Comparison of ENCODE assay signal across 18 cellular contexts in genomic region chr19:30077851-30078355, GRCh38.
"Had no signal": no experiment of that assay in that cellular context is flagged by ENCODE, and none has a peak within 500 bp of the region (broad histone marks: within the 10 kb centered on the region; RNA-seq: fewer than 3 reads in every experiment).

No MANE protein-coding gene starts in this region.

- H3K27ac ChIP-seq: dorsolateral prefrontal cortex, heart right ventricle, pancreas, prostate gland, tibial artery had no signal

- H3K4me3 ChIP-seq: dorsolateral prefrontal cortex, heart right ventricle, mucosa of descending colon, pancreas, prostate gland, tibial artery had no signal

- H3K4me1 ChIP-seq: heart right ventricle, pancreas, prostate gland, tibial artery had no signal

- ATAC-seq: heart right ventricle; left lobe of liver; mucosa of descending colon; pancreas; stimulated activated naive CD8-positive, alpha-beta T cell treated with anti-CD3 and anti-CD28 coated beads, Interleukin-15, Interleukin-2, amounts not matched to agents 100 U/mL and 50 U/mL, for 24 hours had no signal

- H3K36me3 ChIP-seq: heart right ventricle, pancreas, prostate gland, tibial artery had no signal

- DNase-seq: cortex of kidney; effector CD8-positive, alpha-beta T cell; heart right ventricle; hypothalamus; mammary epithelial cell; natural killer cell; nucleus accumbens; small intestine; stimulated activated CD4-positive, alpha-beta T cell treated with anti-CD3 and anti-CD28 coated beads, Interleukin-2, amount 100 ng/mL, for 48 hours; stimulated activated naive CD8-positive, alpha-beta T cell treated with anti-CD3 and anti-CD28 coated beads, Interleukin-15, Interleukin-2, amounts not matched to agents 100 U/mL and 50 U/mL, for 24 hours had no signal

- H3K9me3 ChIP-seq: mucosa of descending colon, pancreas, prostate gland, tibial artery had no signal

- FAIRE-seq: frontal cortex, islet of Langerhans, pancreas, small intestine had no signal
